ENCODE assay signal across 14 cellular contexts in the genomic region with DNA sequence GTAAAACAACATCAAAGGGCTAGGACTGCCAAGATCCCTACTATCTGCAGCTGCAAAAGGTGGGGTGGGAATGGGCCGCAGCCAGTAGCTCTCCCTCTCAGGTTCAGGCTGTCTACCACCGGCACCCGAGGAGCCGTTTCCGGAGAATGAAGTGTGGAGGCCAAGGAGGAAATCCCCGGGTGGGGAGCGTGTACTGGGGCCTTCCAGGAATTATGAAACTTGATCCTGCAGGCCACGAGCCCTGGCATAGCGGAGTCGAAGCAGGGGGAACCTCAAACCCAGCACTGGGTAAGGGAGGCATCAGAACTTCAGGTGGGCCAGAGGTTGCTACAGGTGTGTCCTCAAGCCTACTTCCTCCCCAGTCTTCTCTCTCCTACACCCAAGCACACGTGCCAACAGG. TPM values are rescaled to one million over a fixed set of nuclear protein-coding genes. Genes with fewer than 3 reads are reported as not detected.
DNase-seq lines count a peak whose midpoint lies in the region; ATAC-seq and TF ChIP-seq lines count a peak whose summit lies in the region.
"Had no signal": no experiment of that assay in that cellular context is flagged by ENCODE, and none has a peak within 500 bp of the region (broad histone marks: within the 10 kb centered on the region; RNA-seq: fewer than 3 reads in every experiment).

No MANE protein-coding gene starts in this region.

- H3K27me3 ChIP-seq in Peyer's patch (no peaks in the 10 kb centered on the region), smooth muscle cell (ENCODE audit: low read depth) (no peaks in the 10 kb centered on the region), SK-N-SH (ENCODE audit: insufficient read depth) (no peaks in the 10 kb centered on the region), MM.1S (replicated peaks; ENCODE audit: insufficient read depth, low read length) (no peaks in the 10 kb centered on the region)

- H3K4me3 ChIP-seq in Peyer's patch (no peak overlapping the region), smooth muscle cell (no peak overlapping the region), SK-N-SH (ENCODE audit: low read depth in 2 of 2, low read length in 1 of 2) (no peak overlapping the region), MM.1S (ENCODE audit: low read length) (no peak overlapping the region)

- peaks cover 0 to 56% (median 0%) of the 10 kb centered on the region in 3 donors for H3K36me3 ChIP-seq in Peyer's patch
- no peaks in the 10 kb centered on the region for H3K36me3 ChIP-seq in smooth muscle cell (ENCODE audit: low read depth)
- peaks cover 9 to 42% of the 10 kb centered on the region in 2 experiments for H3K36me3 ChIP-seq in SK-N-SH (replicated peaks in 1 of 2; ENCODE audit: control insufficient read depth in 1 of 2, insufficient read depth in 2 of 2, low read length in 1 of 2)
- no peaks in the 10 kb centered on the region for H3K36me3 ChIP-seq in MM.1S (replicated peaks; ENCODE audit: insufficient read depth, low read length)

- TF ChIP-seq CTCF in Peyer's patch (IDR thresholded peaks at IDR 0.05) (no peak), endothelial cell (IDR thresholded peaks at IDR 0.05; ENCODE audit: unreplicated experiment) (no peak), smooth muscle cell (IDR thresholded peaks at IDR 0.05; ENCODE audit: borderline replicate concordance, insufficient read depth, poor library complexity, severe bottlenecking) (no peak), SK-N-SH (IDR thresholded peaks at IDR 0.05) (no peak), MM.1S (IDR thresholded peaks at IDR 0.05; ENCODE audit: low read length) (no peak)

- H3K4me3 Mint-ChIP-seq in endothelial cell (ENCODE audit: unreplicated experiment), result peak overlapping the region; percentile 25
- no peak overlapping the region for H3K4me3 Mint-ChIP-seq in stimulated activated naive B cell treated with anti-CD40 and anti-IgM and Interleukin-4, amounts not matched to agents 10 μg/mL and 1 μg/mL and 100 μg/mL, for 72 hours
- H3K4me3 Mint-ChIP-seq: activated T-helper 1 cell treated with anti-CD3 and anti-CD28 coated beads, Interleukin-12 subunit alpha, Interleukin-12 subunit beta, Interleukin-2, Interleukin-4 antibody, amounts not matched to agents 30 ng/mL and 10 ng/mL and 1 ng/mL, durations not matched to agents 14 hours and 24 hours and 36 hours; naive thymus-derived CD4-positive, alpha-beta T cell; stimulated activated naive CD8-positive, alpha-beta T cell treated with anti-CD3 and anti-CD28 coated beads, Interleukin-15, amount 100 ng/mL, for 72 hours had no signal

- H3K4me2 ChIP-seq in smooth muscle cell, result peak overlapping the region; percentile 53
- H3K4me2 ChIP-seq in SK-N-SH, result no peak overlapping the region
- H3K4me2 ChIP-seq in MM.1S (ENCODE audit: low read depth, low read length), result no peak overlapping the region

- H3K9ac ChIP-seq in smooth muscle cell (ENCODE audit: low read depth), result no peak overlapping the region
- no peak overlapping the region for H3K9ac ChIP-seq in SK-N-SH
- H3K9ac ChIP-seq in MM.1S (ENCODE audit: low read length), result no peak overlapping the region

- H3K9me3 ChIP-seq in Peyer's patch, result no peaks in the 10 kb centered on the region
- H3K9me3 ChIP-seq in smooth muscle cell (replicated peaks; ENCODE audit: low read depth), result no peaks in the 10 kb centered on the region
- H3K9me3 ChIP-seq in SK-N-SH, result no peaks in the 10 kb centered on the region
- no peaks in the 10 kb centered on the region for H3K9me3 ChIP-seq in MM.1S (replicated peaks; ENCODE audit: insufficient read depth, low read length)

- TF ChIP-seq POLR2A in Peyer's patch (IDR thresholded peaks at IDR 0.05), result no peak

- no peaks in the 10 kb centered on the region for H3K9me3 Mint-ChIP-seq in endothelial cell (ENCODE audit: unreplicated experiment)
- H3K9me3 Mint-ChIP-seq in stimulated activated naive B cell treated with anti-CD40 and anti-IgM and Interleukin-4, amounts not matched to agents 10 μg/mL and 1 μg/mL and 100 μg/mL, for 72 hours, result no peaks in the 10 kb centered on the region
- H3K9me3 Mint-ChIP-seq: activated T-helper 1 cell treated with anti-CD3 and anti-CD28 coated beads, Interleukin-12 subunit alpha, Interleukin-12 subunit beta, Interleukin-2, Interleukin-4 antibody, amounts not matched to agents 30 ng/mL and 10 ng/mL and 1 ng/mL, durations not matched to agents 14 hours and 24 hours and 36 hours; naive thymus-derived CD4-positive, alpha-beta T cell; stimulated activated naive CD8-positive, alpha-beta T cell treated with anti-CD3 and anti-CD28 coated beads, Interleukin-15, amount 100 ng/mL, for 72 hours had no signal

- no peak overlapping the region for H2AFZ ChIP-seq in smooth muscle cell (ENCODE audit: low read depth)
- H2AFZ ChIP-seq in SK-N-SH (ENCODE audit: low read depth), result no peak overlapping the region
- no peak overlapping the region for H2AFZ ChIP-seq in MM.1S (ENCODE audit: low read length)

- no peak for TF ChIP-seq RAD21 in SK-N-SH (IDR thresholded peaks at IDR 0.05; ENCODE audit: low read length)

- H3K9me2 ChIP-seq in SK-N-SH (no peaks in the 10 kb centered on the region), MM.1S (replicated peaks; ENCODE audit: insufficient read depth, low read length) (no peaks in the 10 kb centered on the region)

- H3F3A ChIP-seq in smooth muscle cell (ENCODE audit: low read depth), result no peaks in the 10 kb centered on the region
- peaks cover 9% of the 10 kb centered on the region for H3F3A ChIP-seq in SK-N-SH (replicated peaks; ENCODE audit: insufficient read depth)
- peaks cover 7% of the 10 kb centered on the region; the same call in 1 of the 2 replicates for H3F3A ChIP-seq in MM.1S (ENCODE audit: insufficient read depth, low read length)

- ATAC-seq in left lobe of liver, result peak; percentile 7
- ATAC-seq in stimulated activated naive B cell treated with anti-CD40 and anti-IgM and Interleukin-4, amounts not matched to agents 10 μg/mL and 1 μg/mL and 100 μg/mL, for 72 hours (replicated peaks), result no peak
- ATAC-seq: naive thymus-derived CD4-positive, alpha-beta T cell; stimulated activated naive CD8-positive, alpha-beta T cell treated with anti-CD3 and anti-CD28 coated beads, Interleukin-15, amount 100 ng/mL, for 72 hours had no signal

- peaks cover 9% of the 10 kb centered on the region for H3K27me3 Mint-ChIP-seq in endothelial cell (ENCODE audit: unreplicated experiment)
- no peaks in the 10 kb centered on the region for H3K27me3 Mint-ChIP-seq in stimulated activated naive B cell treated with anti-CD40 and anti-IgM and Interleukin-4, amounts not matched to agents 10 μg/mL and 1 μg/mL and 100 μg/mL, for 72 hours
- H3K27me3 Mint-ChIP-seq: naive thymus-derived CD4-positive, alpha-beta T cell; stimulated activated naive CD8-positive, alpha-beta T cell treated with anti-CD3 and anti-CD28 coated beads, Interleukin-15, amount 100 ng/mL, for 72 hours had no signal

- H3K27ac Mint-ChIP-seq in endothelial cell (ENCODE audit: unreplicated experiment), result no peak overlapping the region
- H3K27ac Mint-ChIP-seq in stimulated activated naive B cell treated with anti-CD40 and anti-IgM and Interleukin-4, amounts not matched to agents 10 μg/mL and 1 μg/mL and 100 μg/mL, for 72 hours, result no peak overlapping the region
- H3K27ac Mint-ChIP-seq: activated T-helper 1 cell treated with anti-CD3 and anti-CD28 coated beads, Interleukin-12 subunit alpha, Interleukin-12 subunit beta, Interleukin-2, Interleukin-4 antibody, amounts not matched to agents 30 ng/mL and 10 ng/mL and 1 ng/mL, durations not matched to agents 14 hours and 24 hours and 36 hours had no signal

- H3K4me1 Mint-ChIP-seq in endothelial cell (ENCODE audit: unreplicated experiment), result peaks cover 43% of the 10 kb centered on the region
- H3K4me1 Mint-ChIP-seq in stimulated activated naive B cell treated with anti-CD40 and anti-IgM and Interleukin-4, amounts not matched to agents 10 μg/mL and 1 μg/mL and 100 μg/mL, for 72 hours, result peaks cover 13 to 14% of the 10 kb centered on the region in 2 donors

- TF ChIP-seq EP300 in SK-N-SH (IDR thresholded peaks at IDR 0.05; ENCODE audit: borderline replicate concordance in 1 of 2, low read depth in 1 of 2, low read length in 1 of 2), result no peak

- H3K79me2 ChIP-seq in smooth muscle cell (ENCODE audit: low read depth), result peaks cover 11% of the 10 kb centered on the region
- H3K79me2 ChIP-seq in SK-N-SH (ENCODE audit: insufficient read depth), result peaks cover 23% of the 10 kb centered on the region
- peaks cover 22% of the 10 kb centered on the region for H3K79me2 ChIP-seq in MM.1S (ENCODE audit: low read length)

- H3K4me1 ChIP-seq in Peyer's patch (peaks cover 0 to 55% (median 7%) of the 10 kb centered on the region in 4 donors), smooth muscle cell (ENCODE audit: low read depth) (peaks cover 15% of the 10 kb centered on the region), SK-N-SH (ENCODE audit: control insufficient read depth in 1 of 2, insufficient read depth in 2 of 2, low read depth in 1 of 2, low read length in 1 of 2) (peaks cover 0 to 10% of the 10 kb centered on the region in 2 experiments; a peak in 2 of 4 replicates), MM.1S (ENCODE audit: low read length) (peaks cover 6% of the 10 kb centered on the region)

- CTCF ChIA-PET in SK-N-SH (lab: Yijun Ruan, JAX), result interaction anchor here (2.3 kb wide), 1 partner anchor 12 kb away, joined by 13 read pairs; no protein-coding TSS in a partner anchor

- H3K27ac ChIP-seq in Peyer's patch, result peak overlapping the region; percentile 39 to 88 (median 62)
- H3K27ac ChIP-seq in smooth muscle cell (ENCODE audit: low read depth), result no peak overlapping the region
- no peak overlapping the region for H3K27ac ChIP-seq in SK-N-SH (ENCODE audit: low read depth in 2 of 2, low read length in 1 of 2)
- no peak overlapping the region for H3K27ac ChIP-seq in MM.1S (ENCODE audit: low read length)

- POLR2A ChIA-PET in SK-N-SH (lab: Yijun Ruan, JAX), result interaction anchor here (1.7 kb wide), 1 partner anchor 12 kb away, joined by 5 read pairs; no protein-coding TSS in a partner anchor

- peaks cover 36% of the 10 kb centered on the region for H3K36me3 Mint-ChIP-seq in endothelial cell (ENCODE audit: low read depth, unreplicated experiment)
- peaks cover 25 to 39% of the 10 kb centered on the region in 2 donors for H3K36me3 Mint-ChIP-seq in stimulated activated naive B cell treated with anti-CD40 and anti-IgM and Interleukin-4, amounts not matched to agents 10 μg/mL and 1 μg/mL and 100 μg/mL, for 72 hours

- DNase-seq in Peyer's patch (no peak), endothelial cell (ENCODE audit: low spot score) (no peak), left lobe of liver (ENCODE audit: low spot score) (no peak), smooth muscle cell (lab: John Stamatoyannopoulos, UW; ENCODE audit: unreplicated experiment) (no peak), NOMO-1 treated with DMSO at 0.1 percent for 48 hours (lab: John Stamatoyannopoulos, UW; ENCODE audit: unreplicated experiment) (no peak), SK-N-SH (no peak), MM.1S (no peak)
- no peak for DNase-seq in stimulated activated naive B cell treated with anti-CD40 and anti-IgM and Interleukin-4, amounts not matched to agents 10 μg/mL and 1 μg/mL and 100 μg/mL, for 72 hours
- DNase-seq: activated CD4-positive, CD25-positive, alpha-beta regulatory T cell treated with anti-CD3 and anti-CD28 coated beads, Interleukin-2, amount 50 U/mL, for 72 hours; cerebellar nuclear complex; naive thymus-derived CD4-positive, alpha-beta T cell; NCI-H69; stimulated activated naive CD8-positive, alpha-beta T cell treated with anti-CD3 and anti-CD28 coated beads, Interleukin-15, amount 100 ng/mL, for 72 hours had no signal

- WGBS in smooth muscle cell (ENCODE audit: low lambda C conversion rate), result 47% methylated on average over 11 of the region's 11 CpGs
- WGBS in SK-N-SH (ENCODE audit: low lambda C conversion rate), result 94% methylated on average over 10 of the region's 11 CpGs

- H4K20me1 ChIP-seq in smooth muscle cell (ENCODE audit: low read depth) (no peaks in the 10 kb centered on the region), SK-N-SH (ENCODE audit: insufficient read depth) (no peaks in the 10 kb centered on the region), MM.1S (ENCODE audit: insufficient read depth, low read length) (no peaks in the 10 kb centered on the region)

RNA-seq across cellular contexts. Expression of gene INPP5K, which starts 5.1 kb away (rescaled TPM):
- total RNA-seq in Peyer's patch (100 to 1,000 TPM in 1 of 4 donors, 10 to 100 TPM in 3; 60.9 to 163 (median 64.7) TPM), endothelial cell (ENCODE audit: unreplicated experiment) (40.9 TPM), left lobe of liver (11.9 TPM), smooth muscle cell (12.6 and 32.3 TPM in 2 replicates)
- polyA plus RNA-seq in smooth muscle cell (9.6 and 19.7 TPM in 2 replicates), SK-N-SH (2012; rRNA removed) (26.2 and 28.6 TPM in 2 replicates)
- polyA plus RNA-seq in SK-N-SH (2012; cell fraction: cytosol; rRNA removed), result 15.2 and 21.1 TPM in 2 replicates
- polyA plus RNA-seq in SK-N-SH (2012; cell fraction: nucleus; rRNA removed), result 55.3 and 72.1 TPM in 2 replicates

RNA-seq across cellular contexts. Expression of gene MYO1C, which starts 18.8 kb away (rescaled TPM):
- 100 to 1,000 TPM; 144 to 232 (median 179) TPM for total RNA-seq in Peyer's patch
- 117 TPM for total RNA-seq in endothelial cell (ENCODE audit: unreplicated experiment)
- total RNA-seq in left lobe of liver, result 62.5 TPM
- total RNA-seq in smooth muscle cell, result 61.8 and 80.4 TPM in 2 replicates
- polyA plus RNA-seq in smooth muscle cell, result 81.5 and 99.9 TPM in 2 replicates
- polyA plus RNA-seq in SK-N-SH (2012; rRNA removed), result 98.0 and 102 TPM in 2 replicates
- polyA plus RNA-seq in SK-N-SH (2012; cell fraction: cytosol; rRNA removed), result 44.7 and 60.5 TPM in 2 replicates
- polyA plus RNA-seq in SK-N-SH (2012; cell fraction: nucleus; rRNA removed), result 250 and 284 TPM in 2 replicates

RNA-seq across cellular contexts. Expression of gene PITPNA, which starts 51.3 kb away (rescaled TPM):
- 100 to 1,000 TPM in 2 of 4 donors, 10 to 100 TPM in 2; 88.2 to 132 (median 107) TPM for total RNA-seq in Peyer's patch
- 215 TPM for total RNA-seq in endothelial cell (ENCODE audit: unreplicated experiment)
- total RNA-seq in left lobe of liver, result 29.0 TPM
- total RNA-seq in smooth muscle cell, result 14.4 and 26.9 TPM in 2 replicates
- 42.7 and 47.2 TPM in 2 replicates for polyA plus RNA-seq in smooth muscle cell
- polyA plus RNA-seq in SK-N-SH (2012; rRNA removed), result 49.1 and 50.4 TPM in 2 replicates
- polyA plus RNA-seq in SK-N-SH (2012; cell fraction: cytosol; rRNA removed), result 61.3 and 63.1 TPM in 2 replicates
- 43.3 and 69.1 TPM in 2 replicates for polyA plus RNA-seq in SK-N-SH (2012; cell fraction: nucleus; rRNA removed)

RNA-seq across cellular contexts. Expression of gene CRK, which starts 55.3 kb away (rescaled TPM):
- total RNA-seq in Peyer's patch (10 to 100 TPM; 33.0 to 66.2 (median 59.5) TPM), endothelial cell (ENCODE audit: unreplicated experiment) (119 TPM), left lobe of liver (33.7 TPM), smooth muscle cell (49.7 and 64.5 TPM in 2 replicates)
- polyA plus RNA-seq in smooth muscle cell (56.8 and 69.4 TPM in 2 replicates), SK-N-SH (2012; rRNA removed) (50.7 and 63.5 TPM in 2 replicates)
- polyA plus RNA-seq in SK-N-SH (2012; cell fraction: cytosol; rRNA removed), result 73.3 and 80.8 TPM in 2 replicates
- 22.6 and 29.4 TPM in 2 replicates for polyA plus RNA-seq in SK-N-SH (2012; cell fraction: nucleus; rRNA removed)

Comparison
In these comparisons a context has a peak if more than half of its experiments do, and no peak if none do; other contexts are left out.
1. H3K27ac ChIP-seq: peak in Peyer's patch (4 of 4); none in smooth muscle cell (single experiment), SK-N-SH (0 of 2) and MM.1S (single experiment).